In genomic region chr7:21944616-21945373, GRCh38 we compare ENCODE assay signal across 8 cellular contexts. TPM values are rescaled to one million over a fixed set of nuclear protein-coding genes. Genes with fewer than 3 reads are reported as not detected.
DNase-seq lines count a peak whose midpoint lies in the region; ATAC-seq and TF ChIP-seq lines count a peak whose summit lies in the region.

No MANE protein-coding gene starts in this region.

- H3K4me3 Mint-ChIP-seq in T-cell (peak overlapping the region; percentile 84 to 89 (median 87)), chondrocyte (ENCODE audit: unreplicated experiment) (peak overlapping the region; percentile 76)

- H3K27me3 ChIP-seq in liver (ENCODE audit: control insufficient read depth in 4 of 4, insufficient read depth in 4 of 4, low read length in 3 of 4) = no peaks in the 10 kb centered on the region

- H3K4me1 Mint-ChIP-seq in T-cell (peaks cover 53 to 72% (median 63%) of the 10 kb centered on the region in 3 donors), chondrocyte (ENCODE audit: low read depth) (peaks cover 29% of the 10 kb centered on the region)

- TF ChIP-seq CTCF in LNCAP (IDR thresholded peaks at IDR 0.05) = 0 out of 2 replicates have a peak, but pooled peaks have one; percentile 8
- TF ChIP-seq CTCF in chondrocyte (IDR thresholded peaks at IDR 0.05) = no peak
- no peak for TF ChIP-seq CTCF in liver (IDR thresholded peaks at IDR 0.05; ENCODE audit: low read depth, low read length, missing input control)

- peak; percentile 99 for DNase-seq in DMS53 treated with DMSO at 0.1 percent for 48 hours (lab: John Stamatoyannopoulos, UW; ENCODE audit: unreplicated experiment)
- peak in 13 of 34 experiments; percentile 4 to 48 (median 22) for DNase-seq in T-cell
- DNase-seq in chondrocyte (ENCODE audit: low spot score) = no peak
- DNase-seq in stimulated activated CD4-positive, alpha-beta T cell treated with anti-CD3 and anti-CD28 coated beads, TNF-alpha, amount 100 ng/mL, for 48 hours (ENCODE audit: low read depth in 3 of 3) = peak; percentile 16 to 45 (median 27)
- DNase-seq in activated gamma-delta T cell treated with Interleukin-2 at 50 U/mL for 16 hours = no peak

- peak overlapping the region; percentile 71 to 82 (median 79) for H3K4me3 ChIP-seq in liver (ENCODE audit: low read depth in 1 of 3, low read length in 3 of 3)

- TF ChIP-seq RAD21 in liver (IDR thresholded peaks at IDR 0.05) = peak in 1 of 2 donors; percentile 23

- H3K9me3 Mint-ChIP-seq in T-cell (no peaks in the 10 kb centered on the region), chondrocyte (ENCODE audit: low read depth) (no peaks in the 10 kb centered on the region)

- no peaks in the 10 kb centered on the region for H3K27me3 Mint-ChIP-seq in T-cell
- H3K27me3 Mint-ChIP-seq in chondrocyte (ENCODE audit: low read depth) = no peaks in the 10 kb centered on the region

- H3K9ac ChIP-seq in liver (ENCODE audit: low read depth in 1 of 2, low read length in 2 of 2) = peak overlapping the region; percentile 24 to 32

- H3K4me1 ChIP-seq in liver (ENCODE audit: control insufficient read depth in 4 of 4, insufficient read depth in 4 of 4, low read length in 3 of 4) = peaks cover 1 to 16% (median 4%) of the 10 kb centered on the region in 4 donors

- no peaks in the 10 kb centered on the region for H3K36me3 Mint-ChIP-seq in T-cell
- H3K36me3 Mint-ChIP-seq in chondrocyte (ENCODE audit: low read depth) = no peaks in the 10 kb centered on the region

- under 1% methylated on average over 33 of the region's 33 CpGs for WGBS in liver

- ATAC-seq in T-cell (replicated peaks in 1 of 4) = peak in 1 of 4 experiments; percentile 38
- ATAC-seq in GM18867 (IDR thresholded peaks at IDR 0.05; ENCODE audit: unreplicated experiment) = no peak

- no peaks in the 10 kb centered on the region for H3K9me3 ChIP-seq in liver (ENCODE audit: control insufficient read depth in 4 of 4, low read length in 3 of 4)

- CTCF ChIA-PET in T-cell (lab: Charles Lee) = interaction anchor here (0.5 to 0.7 kb wide), 5 partner anchors 62 to 1579 kb away, joined by 3 to 6 read pairs (median 4); no protein-coding TSS in a partner anchor

- H3K27ac Mint-ChIP-seq in T-cell (peak overlapping the region; percentile 68 to 80), chondrocyte (ENCODE audit: unreplicated experiment) (peak overlapping the region; percentile 65)

- no peaks in the 10 kb centered on the region for H3K36me3 ChIP-seq in liver (ENCODE audit: control insufficient read depth in 4 of 4, insufficient read depth in 3 of 4, low read depth in 1 of 4, low read length in 3 of 4)

- POLR2A ChIA-PET in T-cell (lab: Charles Lee) = interaction anchor here (0.7 to 0.8 kb wide), 3 partner anchors 19 to 872 kb away, joined by 3 to 8 read pairs (median 6); no protein-coding TSS in a partner anchor

- peak overlapping the region; percentile 89 to 90 for H3K27ac ChIP-seq in liver (ENCODE audit: low read depth in 1 of 2, low read length in 2 of 2)

TF ChIP-seq in liver, 16 proteins besides CTCF, POLR2A, EP300 and RAD21:
- no peak for TF ChIP-seq NR2F2 (IDR thresholded peaks at IDR 0.05)
- no peak for TF ChIP-seq HNF4G (IDR thresholded peaks at IDR 0.05)
- TF ChIP-seq RXRA (IDR thresholded peaks at IDR 0.05) = no peak
- TF ChIP-seq FOXA1 (IDR thresholded peaks at IDR 0.05) = peak; percentile 44
- peak in 1 of 2 donors; percentile 10 for TF ChIP-seq HNF4A (conservative IDR thresholded peaks at IDR 0.05)
- TF ChIP-seq, protein P1, sequence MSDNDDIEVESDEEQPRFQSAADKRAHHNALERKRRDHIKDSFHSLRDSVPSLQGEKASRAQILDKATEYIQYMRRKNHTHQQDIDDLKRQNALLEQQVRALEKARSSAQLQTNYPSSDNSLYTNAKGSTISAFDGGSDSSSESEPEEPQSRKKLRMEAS (IDR thresholded peaks at IDR 0.05) = peak; percentile 51
- peak; percentile 73 for TF ChIP-seq FOXA2 (IDR thresholded peaks at IDR 0.05)
- TF ChIP-seq, protein P2, sequence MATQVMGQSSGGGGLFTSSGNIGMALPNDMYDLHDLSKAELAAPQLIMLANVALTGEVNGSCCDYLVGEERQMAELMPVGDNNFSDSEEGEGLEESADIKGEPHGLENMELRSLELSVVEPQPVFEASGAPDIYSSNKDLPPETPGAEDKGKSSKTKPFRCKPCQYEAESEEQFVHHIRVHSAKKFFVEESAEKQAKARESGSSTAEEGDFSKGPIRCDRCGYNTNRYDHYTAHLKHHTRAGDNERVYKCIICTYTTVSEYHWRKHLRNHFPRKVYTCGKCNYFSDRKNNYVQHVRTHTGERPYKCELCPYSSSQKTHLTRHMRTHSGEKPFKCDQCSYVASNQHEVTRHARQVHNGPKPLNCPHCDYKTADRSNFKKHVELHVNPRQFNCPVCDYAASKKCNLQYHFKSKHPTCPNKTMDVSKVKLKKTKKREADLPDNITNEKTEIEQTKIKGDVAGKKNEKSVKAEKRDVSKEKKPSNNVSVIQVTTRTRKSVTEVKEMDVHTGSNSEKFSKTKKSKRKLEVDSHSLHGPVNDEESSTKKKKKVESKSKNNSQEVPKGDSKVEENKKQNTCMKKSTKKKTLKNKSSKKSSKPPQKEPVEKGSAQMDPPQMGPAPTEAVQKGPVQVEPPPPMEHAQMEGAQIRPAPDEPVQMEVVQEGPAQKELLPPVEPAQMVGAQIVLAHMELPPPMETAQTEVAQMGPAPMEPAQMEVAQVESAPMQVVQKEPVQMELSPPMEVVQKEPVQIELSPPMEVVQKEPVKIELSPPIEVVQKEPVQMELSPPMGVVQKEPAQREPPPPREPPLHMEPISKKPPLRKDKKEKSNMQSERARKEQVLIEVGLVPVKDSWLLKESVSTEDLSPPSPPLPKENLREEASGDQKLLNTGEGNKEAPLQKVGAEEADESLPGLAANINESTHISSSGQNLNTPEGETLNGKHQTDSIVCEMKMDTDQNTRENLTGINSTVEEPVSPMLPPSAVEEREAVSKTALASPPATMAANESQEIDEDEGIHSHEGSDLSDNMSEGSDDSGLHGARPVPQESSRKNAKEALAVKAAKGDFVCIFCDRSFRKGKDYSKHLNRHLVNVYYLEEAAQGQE (IDR thresholded peaks at IDR 0.05) = no peak
- TF ChIP-seq, protein P3, sequence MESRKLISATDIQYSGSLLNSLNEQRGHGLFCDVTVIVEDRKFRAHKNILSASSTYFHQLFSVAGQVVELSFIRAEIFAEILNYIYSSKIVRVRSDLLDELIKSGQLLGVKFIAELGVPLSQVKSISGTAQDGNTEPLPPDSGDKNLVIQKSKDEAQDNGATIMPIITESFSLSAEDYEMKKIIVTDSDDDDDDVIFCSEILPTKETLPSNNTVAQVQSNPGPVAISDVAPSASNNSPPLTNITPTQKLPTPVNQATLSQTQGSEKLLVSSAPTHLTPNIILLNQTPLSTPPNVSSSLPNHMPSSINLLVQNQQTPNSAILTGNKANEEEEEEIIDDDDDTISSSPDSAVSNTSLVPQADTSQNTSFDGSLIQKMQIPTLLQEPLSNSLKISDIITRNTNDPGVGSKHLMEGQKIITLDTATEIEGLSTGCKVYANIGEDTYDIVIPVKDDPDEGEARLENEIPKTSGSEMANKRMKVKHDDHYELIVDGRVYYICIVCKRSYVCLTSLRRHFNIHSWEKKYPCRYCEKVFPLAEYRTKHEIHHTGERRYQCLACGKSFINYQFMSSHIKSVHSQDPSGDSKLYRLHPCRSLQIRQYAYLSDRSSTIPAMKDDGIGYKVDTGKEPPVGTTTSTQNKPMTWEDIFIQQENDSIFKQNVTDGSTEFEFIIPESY (IDR thresholded peaks at IDR 0.05) = peak; percentile 54
- TF ChIP-seq EGR1 (IDR thresholded peaks at IDR 0.05; ENCODE audit: low read depth in 2 of 2) = no peak
- TF ChIP-seq JUND (IDR thresholded peaks at IDR 0.05) = no peak
- TF ChIP-seq SP1 (IDR thresholded peaks at IDR 0.05) = peak; percentile 26
- no peak for TF ChIP-seq YY1 (IDR thresholded peaks at IDR 0.05)
- TF ChIP-seq, protein P4, sequence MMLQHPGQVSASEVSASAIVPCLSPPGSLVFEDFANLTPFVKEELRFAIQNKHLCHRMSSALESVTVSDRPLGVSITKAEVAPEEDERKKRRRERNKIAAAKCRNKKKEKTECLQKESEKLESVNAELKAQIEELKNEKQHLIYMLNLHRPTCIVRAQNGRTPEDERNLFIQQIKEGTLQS (IDR thresholded peaks at IDR 0.05) = no peak
- TF ChIP-seq TAF1 (conservative IDR thresholded peaks at IDR 0.05) = no peak
- TF ChIP-seq GABPA (IDR thresholded peaks at IDR 0.05 in 1 of 2, conservative IDR thresholded peaks at IDR 0.05 in 1 of 2) = no peak

RNA-seq across cellular contexts. Expression of gene CDCA7L, which starts 0.9 kb away (rescaled TPM):
- total RNA-seq in T-cell = 10 to 100 TPM; 11.8 to 31.1 (median 21.4) TPM
- 10.5 to 16.6 TPM (median 13.3 TPM) in 3 replicates for total RNA-seq in chondrocyte
- total RNA-seq in liver = 10 to 100 TPM in 1 of 2 donors, 1 to 10 TPM in 1; 7.3 to 22.6 TPM
- polyA plus RNA-seq in liver = 1 to 10 TPM; 2.2 to 3.5 TPM

Comparison
In these comparisons a context has a peak if more than half of its experiments do, and no peak if none do; other contexts are left out.
1. DNase-seq: peak in DMS53 treated with DMSO at 0.1 percent for 48 hours (single experiment) and stimulated activated CD4-positive, alpha-beta T cell treated with anti-CD3 and anti-CD28 coated beads, TNF-alpha, amount 100 ng/mL, for 48 hours (3 of 3); none in chondrocyte (single experiment) and activated gamma-delta T cell treated with Interleukin-2 at 50 U/mL for 16 hours (single experiment).